Comparison of ENCODE assay signal across 1 cellular context in genomic region chr1:161159915-161160248, GRCh38.
TF ChIP-seq lines count a peak whose summit lies in the region.

No MANE protein-coding gene starts in this region.

TF ChIP-seq in H1, 55 proteins besides CTCF, POLR2A, EP300 and RAD21:
- TF ChIP-seq TAF7 (optimal IDR thresholded peaks at IDR 0.05; ENCODE audit: borderline replicate concordance, low read depth, low read length), result no peak
- 0 out of 2 replicates have a peak, but pooled peaks have one; percentile 42 for TF ChIP-seq POLR2AphosphoS5 (IDR thresholded peaks at IDR 0.05; ENCODE audit: low read depth, low read length)
- TF ChIP-seq HDAC6 (IDR thresholded peaks at IDR 0.05; ENCODE audit: low read depth, low read length), result no peak
- TF ChIP-seq ASH2L (IDR thresholded peaks at IDR 0.05; ENCODE audit: low read length), result peak; percentile 4
- no peak for TF ChIP-seq SIX5 (IDR thresholded peaks at IDR 0.05; ENCODE audit: low read depth, low read length)
- TF ChIP-seq CHD7 (IDR thresholded peaks at IDR 0.05; ENCODE audit: insufficient replicate concordance, low read length), result no peak
- no peak for TF ChIP-seq FOSL1 (IDR thresholded peaks at IDR 0.05; ENCODE audit: insufficient read depth, low read depth, low read length)
- no peak for TF ChIP-seq SP4 (IDR thresholded peaks at IDR 0.05; ENCODE audit: low read length)
- no peak for TF ChIP-seq BRCA1 (IDR thresholded peaks at IDR 0.05; ENCODE audit: low read depth, low read length)
- TF ChIP-seq GABPA (IDR thresholded peaks at IDR 0.05; ENCODE audit: borderline replicate concordance, insufficient read depth, low read length), result no peak
- TF ChIP-seq GTF2F1 (IDR thresholded peaks at IDR 0.05; ENCODE audit: borderline replicate concordance, low read depth, low read length), result no peak
